8 cellular contexts compared by ENCODE assay signal in genomic region chr1:160607051-160608032, GRCh38. TPM values are rescaled to one million over a fixed set of nuclear protein-coding genes. Genes with fewer than 3 reads are reported as not detected.
A peak's percentile ranks its signal among the peaks of the same experiment; 100 is the strongest.
DNase-seq lines count a peak whose midpoint lies in the region; ATAC-seq and TF ChIP-seq lines count a peak whose summit lies in the region.

No MANE protein-coding gene starts in this region.

- no peaks in the 10 kb centered on the region for H3K36me3 ChIP-seq in HEK293 (ENCODE audit: control insufficient read depth in 2 of 2, insufficient read depth in 1 of 2, low read length in 2 of 2)
- H3K36me3 ChIP-seq in MG63: no peaks in the 10 kb centered on the region

- H3K27me3 ChIP-seq in MG63: peaks cover 12% of the 10 kb centered on the region
- H3K27me3 ChIP-seq in right cardiac atrium (ENCODE audit: control insufficient read depth, insufficient read depth): no peaks in the 10 kb centered on the region

- WGBS in right cardiac atrium: 51% methylated on average over 4 of the region's 4 CpGs

- peak; percentile 68 for DNase-seq in stimulated activated CD4-positive, alpha-beta T cell treated with anti-CD3 and anti-CD28 coated beads, Interleukin-1b, Interleukin-23, amount 100 ng/mL, for 48 hours
- no peak for DNase-seq in stimulated activated CD4-positive, alpha-beta T cell treated with anti-CD3 and anti-CD28 coated beads, Interleukin-12 subunit alpha, Interleukin-12 subunit beta, amount 100 ng/mL, for 4 hours
- peak; percentile 38 for DNase-seq in MG63
- DNase-seq in SIG-M5 (lab: John Stamatoyannopoulos, UW): peak; percentile 69
- peak; percentile 30 for DNase-seq in amniotic stem cell (lab: John Stamatoyannopoulos, UW)
- no peak for DNase-seq in right cardiac atrium
- peak; percentile 30 for DNase-seq in skeletal muscle cell (ENCODE audit: low read depth)

- no peak overlapping the region for H3K4me3 ChIP-seq in HEK293 (ENCODE audit: low read depth, low read length)
- H3K4me3 ChIP-seq in MG63: no peak overlapping the region
- no peak overlapping the region for H3K4me3 ChIP-seq in right cardiac atrium (ENCODE audit: low read length)
- no peak overlapping the region for H3K4me3 ChIP-seq in skeletal muscle cell (ENCODE audit: low read depth, low read length)

- POLR2A ChIA-PET in HEK293 (lab: Yijun Ruan, JAX): no interaction called here

- CTCF ChIA-PET in HEK293 (lab: Yijun Ruan, JAX): interaction anchor here (0.6 to 4.1 kb wide), 15 partner anchors 10 to 230 kb away, joined by 3 to 24 read pairs (median 3); no protein-coding TSS in a partner anchor

- no peak overlapping the region for H3K27ac ChIP-seq in HEK293 (ENCODE audit: extremely low read depth, low read depth, low read length)
- no peak overlapping the region for H3K27ac ChIP-seq in right cardiac atrium (ENCODE audit: low read length)

- H3K4me1 ChIP-seq in HEK293 (ENCODE audit: control insufficient read depth, insufficient read depth, low read length) (no peaks in the 10 kb centered on the region), right cardiac atrium (ENCODE audit: control insufficient read depth, insufficient read depth, low read length) (no peaks in the 10 kb centered on the region)

- ATAC-seq in right cardiac atrium: peak; percentile 83 to 93

- intact Hi-C loops in right cardiac atrium (cut with DNase I): loop anchor here in 3 of 4 donors (2.0 kb wide), 2 partner anchors 177 to 179 kb away; no protein-coding TSS in a partner anchor

- peak; percentile 50; the same call in 1 of the 2 replicates for TF ChIP-seq CTCF in HEK293 (tag by site-specific recombination; IDR thresholded peaks at IDR 0.05)

- H3K9me3 ChIP-seq in HEK293 (ENCODE audit: control insufficient read depth, insufficient read depth, low read depth, low read length) (no peaks in the 10 kb centered on the region), MG63 (no peaks in the 10 kb centered on the region), right cardiac atrium (ENCODE audit: control insufficient read depth, low read length) (no peaks in the 10 kb centered on the region)

TF ChIP-seq in HEK293, 187 proteins besides CTCF, POLR2A, EP300 and RAD21:
- TF ChIP-seq ZNF785 (tag by site-specific recombination; IDR thresholded peaks at IDR 0.05) (no peak), ZNF654 (tag by site-specific recombination; IDR thresholded peaks at IDR 0.05; ENCODE audit: low read depth) (peak; percentile 77)

RNA-seq across cellular contexts. Expression of gene CD84, which starts 28.0 kb away (rescaled TPM):
- total RNA-seq in MG63 (2014; rRNA removed; shearing (Covaris generic); ENCODE audit: low replicate concordance): not detected in 2 replicates
- total RNA-seq in right cardiac atrium: 1 to 10 TPM; 4.2 to 5.7 (median 5.3) TPM
- 0.61 TPM for polyA plus RNA-seq in right cardiac atrium

RNA-seq across cellular contexts. Expression of gene SLAMF1, which starts 39.5 kb away (rescaled TPM):
- total RNA-seq in MG63 (2014; rRNA removed; shearing (Covaris generic); ENCODE audit: low replicate concordance): not detected in 2 replicates
- under 1 TPM; 0.28 to 0.46 (median 0.38) TPM for total RNA-seq in right cardiac atrium
- 0.18 TPM for polyA plus RNA-seq in right cardiac atrium

Comparison
In these comparisons a context has a peak if more than half of its experiments do, and no peak if none do; other contexts are left out.
1. DNase-seq: peak in stimulated activated CD4-positive, alpha-beta T cell treated with anti-CD3 and anti-CD28 coated beads, Interleukin-1b, Interleukin-23, amount 100 ng/mL, for 48 hours (single experiment), MG63 (single experiment), SIG-M5 (single experiment), amniotic stem cell (single experiment) and skeletal muscle cell (single experiment); none in stimulated activated CD4-positive, alpha-beta T cell treated with anti-CD3 and anti-CD28 coated beads, Interleukin-12 subunit alpha, Interleukin-12 subunit beta, amount 100 ng/mL, for 4 hours (single experiment) and right cardiac atrium (0 of 3).